8 cellular contexts compared by ENCODE assay signal in genomic region chr11:46361283-46362145, GRCh38.
DNase-seq lines count a peak whose midpoint lies in the region; ATAC-seq, FAIRE-seq and TF ChIP-seq lines count a peak whose summit lies in the region.

No MANE protein-coding gene starts in this region.

- H3K4me3 ChIP-seq in foreskin fibroblast (ENCODE audit: low read depth in 1 of 2, low read length in 2 of 2): no peak overlapping the region

- peak; percentile 62 for DNase-seq in NCI-H2227 treated with DMSO at 0.1 percent for 48 hours (lab: John Stamatoyannopoulos, UW)
- peak; percentile 36 for DNase-seq in activated T-cell treated with anti-CD3 and anti-CD28 coated beads for 4 hours
- peak; percentile 74 to 78 for DNase-seq in foreskin fibroblast
- DNase-seq in posterior cingulate gyrus: peak in 9 of 10 donors; percentile 48 to 97 (median 79)
- DNase-seq in HuH-7.5 (ENCODE audit: low spot score): no peak
- no peak for DNase-seq in urothelium cell line (ENCODE audit: low spot score)

- intact Hi-C loops in posterior cingulate gyrus (cut with DNase I): no loop called here

- FAIRE-seq in urothelium cell line (lab: Jason Lieb, UNC): no peak

- no peak for TF ChIP-seq CTCF in foreskin fibroblast (IDR thresholded peaks at IDR 0.05; ENCODE audit: low read depth, low read length)

- peak; percentile 96 for ATAC-seq in GM18511 (IDR thresholded peaks at IDR 0.05; ENCODE audit: unreplicated experiment)
- peak; percentile 86 for ATAC-seq in HG02840 (IDR thresholded peaks at IDR 0.05; ENCODE audit: low FRiP score, unreplicated experiment)

Comparison
In these comparisons a context has a peak if more than half of its experiments do, and no peak if none do; other contexts are left out.
1. DNase-seq: peak in NCI-H2227 treated with DMSO at 0.1 percent for 48 hours (single experiment), activated T-cell treated with anti-CD3 and anti-CD28 coated beads for 4 hours (single experiment), foreskin fibroblast (2 of 2) and posterior cingulate gyrus (9 of 10); none in HuH-7.5 (single experiment) and urothelium cell line (single experiment).